Comparison of ENCODE assay signal across 9 cellular contexts in the genomic region with DNA sequence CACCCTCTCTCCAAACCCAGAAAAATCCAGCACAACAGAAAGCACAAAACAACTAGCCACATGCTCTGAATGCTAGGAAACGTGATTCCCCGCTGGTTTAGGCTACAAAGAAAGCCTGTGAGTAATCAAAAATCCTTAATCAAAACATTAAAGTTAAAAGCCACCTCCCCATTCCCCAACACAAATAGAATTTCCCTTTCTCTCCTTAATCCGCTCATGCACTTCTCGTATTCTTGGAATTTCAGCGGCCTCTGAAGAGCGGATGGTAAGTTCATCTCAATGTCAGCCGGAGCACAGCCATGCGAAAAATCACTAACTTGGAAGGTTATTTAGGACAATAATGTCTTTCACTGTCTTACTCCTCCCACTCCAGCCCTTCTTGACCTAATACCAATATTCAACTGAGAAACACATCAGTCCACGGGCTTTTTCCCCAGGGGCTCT.
DNase-seq lines count a peak whose midpoint lies in the region; ATAC-seq, FAIRE-seq and TF ChIP-seq lines count a peak whose summit lies in the region.
"Had no signal": no experiment of that assay in that cellular context is flagged by ENCODE, and none has a peak within 500 bp of the region (broad histone marks: within the 10 kb centered on the region; RNA-seq: fewer than 3 reads in every experiment).

No MANE protein-coding gene starts in this region.

- peak overlapping the region; percentile 83 for H3K4me3 ChIP-seq in SJSA1
- H3K4me3 ChIP-seq in foreskin fibroblast (ENCODE audit: low read depth in 1 of 2, low read length in 2 of 2), result peak overlapping the region; percentile 73 to 86
- H3K4me3 ChIP-seq: K562 had no signal

- H3K27ac ChIP-seq in SJSA1, result no peak overlapping the region

- DNase-seq in SJSA1 (ENCODE audit: low read depth in 1 of 2, low spot score in 2 of 2) (peak in 1 of 2 experiments; percentile 64), foreskin fibroblast (peak; percentile 40 to 66), non-pigmented ciliary epithelial cell (ENCODE audit: low read depth) (peak; percentile 18), NOMO-1 treated with DMSO at 0.1 percent for 48 hours (lab: John Stamatoyannopoulos, UW; ENCODE audit: unreplicated experiment) (no peak)

- no peaks in the 10 kb centered on the region for H3K36me3 ChIP-seq in SJSA1

- no peaks in the 10 kb centered on the region for H3K27me3 ChIP-seq in SJSA1 (replicated peaks)

- H3K4me1 ChIP-seq in SJSA1 (replicated peaks), result peaks cover 16% of the 10 kb centered on the region

- H3K9me3 ChIP-seq in SJSA1 (replicated peaks), result no peaks in the 10 kb centered on the region

- peak; percentile 98 for FAIRE-seq in G401.6 (lab: Jason Lieb, UNC)
- FAIRE-seq: K562 had no signal

- TF ChIP-seq CTCF in foreskin fibroblast (IDR thresholded peaks at IDR 0.05; ENCODE audit: low read depth, low read length), result no peak

- no peak for ATAC-seq in GM21717 (IDR thresholded peaks at IDR 0.05; ENCODE audit: unreplicated experiment)
- ATAC-seq in GM18867 (IDR thresholded peaks at IDR 0.05; ENCODE audit: unreplicated experiment), result no peak
- ATAC-seq in GM21576 (IDR thresholded peaks at IDR 0.05; ENCODE audit: unreplicated experiment), result no peak
